8 cellular contexts compared by ENCODE assay signal in genomic region chr14:35292770-35293561, GRCh38. TPM values are rescaled to one million over a fixed set of nuclear protein-coding genes. Genes with fewer than 3 reads are reported as not detected.
DNase-seq lines count a peak whose midpoint lies in the region; ATAC-seq and TF ChIP-seq lines count a peak whose summit lies in the region.

No MANE protein-coding gene starts in this region.

- peaks cover 39% of the 10 kb centered on the region for H3K36me3 Mint-ChIP-seq in activated naive CD8-positive, alpha-beta T cell treated with anti-CD3 and anti-CD28 coated beads for 36 hours

- intact Hi-C loops in testis (cut with DNase I; ENCODE audit: low total_unique reads), result no loop called here

- peak overlapping the region; percentile 99 for H3K4me3 Mint-ChIP-seq in activated naive CD8-positive, alpha-beta T cell treated with anti-CD3 and anti-CD28 coated beads for 36 hours

- no peak for DNase-seq in activated naive CD8-positive, alpha-beta T cell treated with anti-CD3 and anti-CD28 coated beads for 36 hours
- DNase-seq in kidney epithelial cell (ENCODE audit: low read depth) (no peak), testis (no peak), NCI-H345 treated with DMSO at 0.1 percent for 48 hours (lab: John Stamatoyannopoulos, UW; ENCODE audit: unreplicated experiment) (no peak), globus pallidus (ENCODE audit: low spot score) (no peak)
- no peak for DNase-seq in effector CD8-positive, alpha-beta T cell (lab: John Stamatoyannopoulos, UW)

- H3K9me3 Mint-ChIP-seq in activated naive CD8-positive, alpha-beta T cell treated with anti-CD3 and anti-CD28 coated beads for 36 hours, result no peaks in the 10 kb centered on the region

- no peaks in the 10 kb centered on the region for H3K36me3 ChIP-seq in kidney epithelial cell (ENCODE audit: control insufficient read depth, insufficient read depth, low read length)
- no peaks in the 10 kb centered on the region for H3K36me3 ChIP-seq in testis (ENCODE audit: low read depth, missing control alignments)

- peak overlapping the region; percentile 98 for H3K27ac Mint-ChIP-seq in activated naive CD8-positive, alpha-beta T cell treated with anti-CD3 and anti-CD28 coated beads for 36 hours

- H3K9me3 ChIP-seq in testis, result no peaks in the 10 kb centered on the region

- H3K27me3 ChIP-seq in kidney epithelial cell (ENCODE audit: control insufficient read depth, insufficient read depth, low read length), result no peaks in the 10 kb centered on the region
- no peaks in the 10 kb centered on the region for H3K27me3 ChIP-seq in testis

- TF ChIP-seq POLR2A in GM18505 (IDR thresholded peaks at IDR 0.05; ENCODE audit: borderline replicate concordance, extremely low read depth, insufficient read depth, insufficient read length) (no peak), testis (IDR thresholded peaks at IDR 0.05) (no peak)

- H3K27ac ChIP-seq in testis, result peak overlapping the region; percentile 75 to 78

- H3K4me1 Mint-ChIP-seq in activated naive CD8-positive, alpha-beta T cell treated with anti-CD3 and anti-CD28 coated beads for 36 hours, result peaks cover 48% of the 10 kb centered on the region

- peaks cover 16% of the 10 kb centered on the region for H3K4me1 ChIP-seq in testis

- 3 to 6% methylated on average over 14 of the region's 14 CpGs for WGBS in testis, 2 donors

- TF ChIP-seq CTCF in kidney epithelial cell (IDR thresholded peaks at IDR 0.05; ENCODE audit: insufficient read depth, low read length, poor library complexity, severe bottlenecking) (no peak), testis (IDR thresholded peaks at IDR 0.05) (no peak)

- peak overlapping the region; percentile 63 for H3K4me3 ChIP-seq in kidney epithelial cell (ENCODE audit: low read depth, low read length)
- H3K4me3 ChIP-seq in testis, result peak overlapping the region; percentile 87 to 91

- ATAC-seq in GM18505 (IDR thresholded peaks at IDR 0.05; ENCODE audit: unreplicated experiment), result peak; percentile 5
- peak; percentile 2 for ATAC-seq in HG03066 (IDR thresholded peaks at IDR 0.05; ENCODE audit: low read depth, unreplicated experiment)

- H3K27me3 Mint-ChIP-seq in activated naive CD8-positive, alpha-beta T cell treated with anti-CD3 and anti-CD28 coated beads for 36 hours, result no peaks in the 10 kb centered on the region

RNA-seq across cellular contexts. Expression of gene PSMA6, which starts 0.8 kb away (rescaled TPM):
- total RNA-seq in activated naive CD8-positive, alpha-beta T cell treated with anti-CD3 and anti-CD28 coated beads for 36 hours, result 100 to 1,000 TPM; 401 to 404 TPM
- total RNA-seq in kidney epithelial cell, result 181 and 214 TPM in 2 replicates
- total RNA-seq in testis, result 100 to 1,000 TPM; 147 to 257 TPM
- polyA plus RNA-seq in testis (ENCODE audit: insufficient read depth, low read depth, low replicate concordance), result 461 TPM
